In genomic region chr6:102944475-102944874, GRCh38 we compare ENCODE assay signal across 13 cellular contexts.
DNase-seq lines count a peak whose midpoint lies in the region; ATAC-seq and TF ChIP-seq lines count a peak whose summit lies in the region.
"Had no signal": no experiment of that assay in that cellular context is flagged by ENCODE, and none has a peak within 500 bp of the region (broad histone marks: within the 10 kb centered on the region; RNA-seq: fewer than 3 reads in every experiment).

No MANE protein-coding gene starts in this region.

- CTCF ChIA-PET in SK-N-SH (lab: Yijun Ruan, JAX), result interaction anchor here (0.6 kb wide), 1 partner anchor 1549 kb away, joined by 4 read pairs; no protein-coding TSS in a partner anchor

- no peaks in the 10 kb centered on the region for H3F3A ChIP-seq in SK-N-SH (replicated peaks; ENCODE audit: insufficient read depth)

- TF ChIP-seq CTCF in SK-N-SH (IDR thresholded peaks at IDR 0.05), result no peak

- no peak overlapping the region for H2AFZ ChIP-seq in SK-N-SH (ENCODE audit: low read depth)

- H4K20me1 ChIP-seq in SK-N-SH (ENCODE audit: insufficient read depth), result no peaks in the 10 kb centered on the region

- H3K27me3 ChIP-seq in SK-N-SH (ENCODE audit: insufficient read depth), result no peaks in the 10 kb centered on the region

- H3K9me2 ChIP-seq in SK-N-SH, result no peaks in the 10 kb centered on the region

- in situ Hi-C loops in KBM-7 (cut with MboI; ENCODE audit: low pct_unique_long_range_greater_than_20kb, low sequenced_read_pairs), result no loop called here

- H3K9ac ChIP-seq in SK-N-SH, result no peak overlapping the region

- no peak overlapping the region for H3K4me2 ChIP-seq in SK-N-SH

- no peak; the same call in 1 of the 2 replicates for TF ChIP-seq RAD21 in SK-N-SH (IDR thresholded peaks at IDR 0.05; ENCODE audit: low read length)

- H3K27ac ChIP-seq in SK-N-SH (ENCODE audit: low read depth in 2 of 2, low read length in 1 of 2), result no peak overlapping the region

- peak in 1 of 2 experiments; percentile 59; a peak in 2 of 4 replicates for TF ChIP-seq EP300 in SK-N-SH (IDR thresholded peaks at IDR 0.05; ENCODE audit: borderline replicate concordance in 1 of 2, low read depth in 1 of 2, low read length in 1 of 2)

- no peak for DNase-seq in SK-N-SH
- DNase-seq in HCEC 1CT, result peak; percentile 52
- DNase-seq in NCI-H446 treated with DMSO at 0.1 percent for 48 hours (lab: John Stamatoyannopoulos, UW), result peak; percentile 2
- DNase-seq in KBM-7, result no peak
- DNase-seq: C1 segment of cervical spinal cord; CD4-positive, alpha-beta memory T cell; COR-L47; DMS153; DMS79; GOT3 had no signal

- H3K79me2 ChIP-seq in SK-N-SH (ENCODE audit: insufficient read depth), result no peaks in the 10 kb centered on the region

- WGBS in SK-N-SH (ENCODE audit: low lambda C conversion rate), result 5% methylated on average over 1 of the region's 1 CpG

- no peaks in the 10 kb centered on the region for H3K36me3 ChIP-seq in SK-N-SH (replicated peaks in 1 of 2; ENCODE audit: control insufficient read depth in 1 of 2, insufficient read depth in 2 of 2, low read length in 1 of 2)
- H3K36me3 ChIP-seq: HAP-1 had no signal

- H3K4me1 ChIP-seq in SK-N-SH (ENCODE audit: control insufficient read depth in 1 of 2, insufficient read depth in 2 of 2, low read depth in 1 of 2, low read length in 1 of 2), result no peaks in the 10 kb centered on the region
- H3K4me1 ChIP-seq: HAP-1 had no signal

- no peak overlapping the region for H3K4me3 ChIP-seq in SK-N-SH (ENCODE audit: low read depth in 2 of 2, low read length in 1 of 2)
- H3K4me3 ChIP-seq: HAP-1 had no signal

- no peaks in the 10 kb centered on the region for H3K9me3 ChIP-seq in SK-N-SH
- H3K9me3 ChIP-seq: HAP-1 had no signal

- POLR2A ChIA-PET in SK-N-SH (lab: Yijun Ruan, JAX), result no interaction called here

- ATAC-seq in SK-N-SH treated with all-trans-retinoic acid at 6 μM for 48 hours, result peak; percentile 78
- no peak for ATAC-seq in HG03378 (IDR thresholded peaks at IDR 0.05; ENCODE audit: unreplicated experiment)

TF ChIP-seq in SK-N-SH treated with all-trans-retinoic acid at 6 μM for 48 hours, 23 proteins besides CTCF, POLR2A, EP300 and RAD21:
- TF ChIP-seq RARB (CRISPR knock-in tag; IDR thresholded peaks at IDR 0.05) (no peak), TCF4 (CRISPR knock-in tag; IDR thresholded peaks at IDR 0.05; ENCODE audit: borderline replicate concordance) (0 out of 2 replicates have a peak, but pooled peaks have one; percentile 13), TOX (CRISPR knock-in tag; IDR thresholded peaks at IDR 0.05; ENCODE audit: borderline replicate concordance) (no peak), CSRNP3 (CRISPR knock-in tag; IDR thresholded peaks at IDR 0.05) (no peak), BACH2 (CRISPR knock-in tag; IDR thresholded peaks at IDR 0.05; ENCODE audit: borderline replicate concordance) (no peak), CREB5 (CRISPR knock-in tag; IDR thresholded peaks at IDR 0.05; ENCODE audit: low read depth) (0 out of 2 replicates have a peak, but pooled peaks have one; percentile 23), ZFP3 (CRISPR knock-in tag; IDR thresholded peaks at IDR 0.05) (no peak), GLIS3 (CRISPR knock-in tag; IDR thresholded peaks at IDR 0.05) (0 out of 2 replicates have a peak, but pooled peaks have one; percentile 18), ZC3H10 (CRISPR knock-in tag; IDR thresholded peaks at IDR 0.05) (no peak), ISL1 (CRISPR knock-in tag; IDR thresholded peaks at IDR 0.05) (peak; percentile 7; the same call in 1 of the 2 replicates)

TF ChIP-seq in SK-N-SH, 30 proteins besides CTCF, POLR2A, EP300 and RAD21:
- no peak for TF ChIP-seq YY1 (IDR thresholded peaks at IDR 0.05; ENCODE audit: low read depth)
- TF ChIP-seq TEAD4 (IDR thresholded peaks at IDR 0.05; ENCODE audit: borderline replicate concordance, insufficient read depth), result no peak
- TF ChIP-seq POLR2AphosphoS5 (IDR thresholded peaks at IDR 0.05; ENCODE audit: low read depth, low read length), result no peak
- no peak for TF ChIP-seq NRF1 (IDR thresholded peaks at IDR 0.05; ENCODE audit: low read depth, low read length)
- no peak for TF ChIP-seq ZBTB33 (IDR thresholded peaks at IDR 0.05; ENCODE audit: borderline replicate concordance, low read depth)
- TF ChIP-seq MAX (IDR thresholded peaks at IDR 0.05; ENCODE audit: low read depth), result no peak
- TF ChIP-seq RFX5 (IDR thresholded peaks at IDR 0.05; ENCODE audit: low read length), result no peak
- TF ChIP-seq JUND (IDR thresholded peaks at IDR 0.05), result no peak
- no peak for TF ChIP-seq USF2 (IDR thresholded peaks at IDR 0.05; ENCODE audit: borderline replicate concordance, low read depth, low read length)
- TF ChIP-seq GATA2 (CRISPR knock-in tag; IDR thresholded peaks at IDR 0.05), result no peak
- no peak for TF ChIP-seq ELF1 (IDR thresholded peaks at IDR 0.05)
- TF ChIP-seq TAF1 (IDR thresholded peaks at IDR 0.05; ENCODE audit: borderline replicate concordance, low read depth, low read length), result no peak
- TF ChIP-seq FOXJ3 (CRISPR knock-in tag; IDR thresholded peaks at IDR 0.05), result no peak
- no peak for TF ChIP-seq IRF3 (IDR thresholded peaks at IDR 0.05; ENCODE audit: low read depth, low read length)
- TF ChIP-seq RCOR1 (IDR thresholded peaks at IDR 0.05; ENCODE audit: low read length), result no peak
- no peak for TF ChIP-seq SMC3 (IDR thresholded peaks at IDR 0.05; ENCODE audit: low read depth, low read length)
TF ChIP-seq in SK-N-SH: peak in this region for 0.

Comparison
In these comparisons a context has a peak if more than half of its experiments do, and no peak if none do; other contexts are left out.
1. DNase-seq: peak in HCEC 1CT (single experiment) and NCI-H446 treated with DMSO at 0.1 percent for 48 hours (single experiment); none in SK-N-SH (single experiment) and KBM-7 (single experiment).